ENCODE assay signal across 10 cellular contexts in the genomic region with DNA sequence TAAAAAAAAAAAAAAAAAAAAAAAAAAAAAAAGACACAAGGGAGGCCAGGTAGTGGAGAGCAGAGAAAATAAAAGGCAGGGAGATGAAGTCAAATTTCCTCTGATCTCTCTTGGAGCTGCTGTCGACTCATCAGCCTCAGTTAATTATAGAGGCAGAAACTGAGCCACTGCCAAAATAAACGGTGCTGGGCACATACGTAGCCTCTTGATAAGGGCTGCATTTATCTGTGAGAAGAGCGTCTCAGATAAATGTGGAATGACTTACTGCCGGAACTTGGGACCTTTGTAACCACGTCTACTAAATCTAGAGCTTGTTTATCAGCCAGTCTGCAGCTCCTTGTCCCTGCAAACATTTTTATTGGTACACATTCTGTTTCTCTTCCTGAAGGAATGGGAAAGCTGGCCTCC.
DNase-seq lines count a peak whose midpoint lies in the region; ATAC-seq and TF ChIP-seq lines count a peak whose summit lies in the region.
"Had no signal": no experiment of that assay in that cellular context is flagged by ENCODE, and none has a peak within 500 bp of the region (broad histone marks: within the 10 kb centered on the region; RNA-seq: fewer than 3 reads in every experiment).

No MANE protein-coding gene starts in this region.

- peaks cover 0 to 4% of the 10 kb centered on the region in 2 experiments for H3K27me3 ChIP-seq in mesenchymal stem cell (ENCODE audit: control insufficient read depth in 1 of 2, insufficient read depth in 1 of 2, low read length in 2 of 2)

- no peak for ATAC-seq in GM19452 (IDR thresholded peaks at IDR 0.05; ENCODE audit: unreplicated experiment)

- H3K4ac ChIP-seq in mesenchymal stem cell (ENCODE audit: low read depth in 1 of 2, low read length in 2 of 2) = no peak overlapping the region

- intact Hi-C loops in Calu3 (cut with micrococcal nuclease; ENCODE audit: unreplicated experiment) = no loop called here
- intact Hi-C loops in head of caudate nucleus (cut with DNase I) = no loop called here

- TF ChIP-seq CTCF in Calu3 (IDR thresholded peaks at IDR 0.05; ENCODE audit: unreplicated experiment) = no peak

- H3K9ac ChIP-seq in mesenchymal stem cell (ENCODE audit: low read length) = no peak overlapping the region

- H3K23ac ChIP-seq in mesenchymal stem cell (ENCODE audit: low read length in 2 of 2) = no peak overlapping the region

- H2BK120ac ChIP-seq in mesenchymal stem cell (ENCODE audit: low read depth, low read length) = no peak overlapping the region

- H3K4me1 Mint-ChIP-seq in Calu3 (ENCODE audit: low read depth, unreplicated experiment) = peaks cover 12% of the 10 kb centered on the region

- H2BK15ac ChIP-seq in mesenchymal stem cell (ENCODE audit: low read depth, poor library complexity, severe bottlenecking) = no peak overlapping the region

- no peak overlapping the region for H2BK12ac ChIP-seq in mesenchymal stem cell (ENCODE audit: low read length in 2 of 2)

- no peak overlapping the region for H3K14ac ChIP-seq in mesenchymal stem cell (ENCODE audit: low read length in 2 of 2)

- no peak overlapping the region for H3K4me2 ChIP-seq in mesenchymal stem cell (ENCODE audit: low read length, poor library complexity, severe bottlenecking)

- DNase-seq in Calu3 (peak; percentile 5), NCI-H345 (lab: John Stamatoyannopoulos, UW) (peak; percentile 57), dermis microvascular lymphatic vessel endothelial cell (ENCODE audit: low read depth in 2 of 2) (peak; percentile 5 to 55), mesenchymal stem cell (peak; percentile 90), NK-92 (lab: John Stamatoyannopoulos, UW; ENCODE audit: unreplicated experiment) (no peak), head of caudate nucleus (no peak), GDM1 (lab: John Stamatoyannopoulos, UW) (no peak)
- DNase-seq: activated T-cell treated with anti-CD3 and anti-CD28 coated beads for 4 hours had no signal

- no peaks in the 10 kb centered on the region for H3K27me3 Mint-ChIP-seq in Calu3 (ENCODE audit: unreplicated experiment)
- H3K27me3 Mint-ChIP-seq: dendritic cell treated with granulocyte-macrophage colony-stimulating factor and Interleukin-4, amounts not matched to agents 40 ng/mL and 50 ng/mL, for 4 days had no signal

- no peak overlapping the region for H2AFZ ChIP-seq in mesenchymal stem cell (ENCODE audit: low read depth, low read length)

- peaks cover 3% of the 10 kb centered on the region for H3K9me3 Mint-ChIP-seq in Calu3 (ENCODE audit: low read depth, unreplicated experiment)
- H3K9me3 Mint-ChIP-seq: dendritic cell treated with granulocyte-macrophage colony-stimulating factor and Interleukin-4, amounts not matched to agents 40 ng/mL and 50 ng/mL, for 4 days had no signal

- peaks cover 4% of the 10 kb centered on the region for H3K9me3 ChIP-seq in mesenchymal stem cell (ENCODE audit: control insufficient read depth, low read length)

- H2AK5ac ChIP-seq in mesenchymal stem cell (ENCODE audit: low read length, severe bottlenecking) = no peak overlapping the region

- WGBS in mesenchymal stem cell = 1% methylated on average over 6 of the region's 6 CpGs

- no peak overlapping the region for H3K18ac ChIP-seq in mesenchymal stem cell (ENCODE audit: low read depth in 1 of 2, low read length in 2 of 2)

- BruUV-seq in Calu3 (replicated peaks; lab: Mats Ljungman, UMichigan) = no TSS peak

- H4K8ac ChIP-seq in mesenchymal stem cell (ENCODE audit: low read length) = no peak overlapping the region

- CTCF ChIA-PET in Calu3 (lab: Charles Lee) = interaction anchor here (0.6 kb wide), 3 partner anchors 249 to 1535 kb away, joined by 3 to 8 read pairs (median 6); no protein-coding TSS in a partner anchor

- H3K27ac ChIP-seq in mesenchymal stem cell (ENCODE audit: low read length, poor library complexity, severe bottlenecking) = no peak overlapping the region

- H3K4me3 Mint-ChIP-seq in Calu3 (ENCODE audit: low read depth, unreplicated experiment) = no peak overlapping the region
- H3K4me3 Mint-ChIP-seq: dendritic cell treated with granulocyte-macrophage colony-stimulating factor and Interleukin-4, amounts not matched to agents 40 ng/mL and 50 ng/mL, for 4 days had no signal

- no peak overlapping the region for H4K91ac ChIP-seq in mesenchymal stem cell (ENCODE audit: low read length)

- H3K79me1 ChIP-seq in mesenchymal stem cell (replicated peaks; ENCODE audit: low read length, poor library complexity, severe bottlenecking) = no peaks in the 10 kb centered on the region

- H3K36me3 Mint-ChIP-seq in Calu3 (ENCODE audit: insufficient read depth, unreplicated experiment) = no peaks in the 10 kb centered on the region

- no peak overlapping the region for H3K27ac Mint-ChIP-seq in Calu3 (ENCODE audit: unreplicated experiment)
- H3K27ac Mint-ChIP-seq: dendritic cell treated with granulocyte-macrophage colony-stimulating factor and Interleukin-4, amounts not matched to agents 40 ng/mL and 50 ng/mL, for 4 days had no signal

- no peak overlapping the region for H2BK5ac ChIP-seq in mesenchymal stem cell (ENCODE audit: low read depth, low read length, poor library complexity, severe bottlenecking)

- peaks cover 3% of the 10 kb centered on the region for H3K4me1 ChIP-seq in mesenchymal stem cell (ENCODE audit: control insufficient read depth, insufficient read depth, low read depth, low read length)

- H3K36me3 ChIP-seq in mesenchymal stem cell (ENCODE audit: control insufficient read depth in 1 of 2, insufficient read depth in 2 of 2, low read depth in 1 of 2, low read length in 2 of 2) = no peaks in the 10 kb centered on the region

- no peak overlapping the region for H3K4me3 ChIP-seq in mesenchymal stem cell (ENCODE audit: insufficient read depth in 1 of 2, low read depth in 1 of 2, low read length in 2 of 2)

Comparison
In these comparisons a context has a peak if more than half of its experiments do, and no peak if none do; other contexts are left out.
1. DNase-seq: peak in Calu3 (single experiment), NCI-H345 (single experiment), dermis microvascular lymphatic vessel endothelial cell (2 of 2) and mesenchymal stem cell (single experiment); none in NK-92 (single experiment), head of caudate nucleus (0 of 42) and GDM1 (single experiment).